In the genomic region with DNA sequence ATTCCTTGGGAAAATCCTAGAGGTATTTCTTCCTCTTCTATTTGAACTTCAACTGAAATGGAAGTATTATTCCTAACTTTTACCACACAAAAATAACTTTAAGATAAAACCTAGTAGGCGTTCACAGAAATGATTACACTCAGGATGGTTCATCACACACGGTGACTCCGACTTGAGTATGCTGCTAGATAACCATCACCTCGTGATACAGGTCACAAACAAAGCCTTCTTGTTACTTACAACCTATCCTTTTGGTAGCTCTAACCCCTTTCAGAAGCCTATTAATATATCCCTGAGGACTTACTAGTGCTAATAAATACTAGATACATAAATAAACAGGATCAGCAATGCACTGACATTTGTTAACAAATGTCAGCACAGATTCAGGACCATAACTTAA, we compare ENCODE assay signal across 1 cellular context.
TF ChIP-seq lines count a peak whose summit lies in the region.

No MANE protein-coding gene starts in this region.

TF ChIP-seq in A549, 52 proteins besides CTCF, POLR2A, EP300 and RAD21 (continued from another document):
- TF ChIP-seq, protein P1, sequence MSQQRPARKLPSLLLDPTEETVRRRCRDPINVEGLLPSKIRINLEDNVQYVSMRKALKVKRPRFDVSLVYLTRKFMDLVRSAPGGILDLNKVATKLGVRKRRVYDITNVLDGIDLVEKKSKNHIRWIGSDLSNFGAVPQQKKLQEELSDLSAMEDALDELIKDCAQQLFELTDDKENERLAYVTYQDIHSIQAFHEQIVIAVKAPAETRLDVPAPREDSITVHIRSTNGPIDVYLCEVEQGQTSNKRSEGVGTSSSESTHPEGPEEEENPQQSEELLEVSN (IDR thresholded peaks at IDR 0.05; ENCODE audit: borderline replicate concordance, low read depth), result no peak
- no peak for TF ChIP-seq CBX8 (IDR thresholded peaks at IDR 0.05)
- TF ChIP-seq CHD2 (IDR thresholded peaks at IDR 0.05; ENCODE audit: low read length, partially characterized antibody), result no peak
- TF ChIP-seq, protein P2, sequence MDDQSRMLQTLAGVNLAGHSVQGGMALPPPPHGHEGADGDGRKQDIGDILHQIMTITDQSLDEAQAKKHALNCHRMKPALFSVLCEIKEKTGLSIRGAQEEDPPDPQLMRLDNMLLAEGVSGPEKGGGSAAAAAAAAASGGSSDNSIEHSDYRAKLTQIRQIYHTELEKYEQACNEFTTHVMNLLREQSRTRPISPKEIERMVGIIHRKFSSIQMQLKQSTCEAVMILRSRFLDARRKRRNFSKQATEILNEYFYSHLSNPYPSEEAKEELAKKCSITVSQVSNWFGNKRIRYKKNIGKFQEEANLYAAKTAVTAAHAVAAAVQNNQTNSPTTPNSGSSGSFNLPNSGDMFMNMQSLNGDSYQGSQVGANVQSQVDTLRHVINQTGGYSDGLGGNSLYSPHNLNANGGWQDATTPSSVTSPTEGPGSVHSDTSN (IDR thresholded peaks at IDR 0.05), result no peak
- no peak for TF ChIP-seq HOXA7 (CRISPR knock-in tag; IDR thresholded peaks at IDR 0.05)
- TF ChIP-seq CBX2 (IDR thresholded peaks at IDR 0.05; ENCODE audit: borderline replicate concordance, low read depth), result no peak
- TF ChIP-seq POLR2AphosphoS2 (conservative IDR thresholded peaks at IDR 0.05; ENCODE audit: low read length), result no peak
- TF ChIP-seq, protein P3, sequence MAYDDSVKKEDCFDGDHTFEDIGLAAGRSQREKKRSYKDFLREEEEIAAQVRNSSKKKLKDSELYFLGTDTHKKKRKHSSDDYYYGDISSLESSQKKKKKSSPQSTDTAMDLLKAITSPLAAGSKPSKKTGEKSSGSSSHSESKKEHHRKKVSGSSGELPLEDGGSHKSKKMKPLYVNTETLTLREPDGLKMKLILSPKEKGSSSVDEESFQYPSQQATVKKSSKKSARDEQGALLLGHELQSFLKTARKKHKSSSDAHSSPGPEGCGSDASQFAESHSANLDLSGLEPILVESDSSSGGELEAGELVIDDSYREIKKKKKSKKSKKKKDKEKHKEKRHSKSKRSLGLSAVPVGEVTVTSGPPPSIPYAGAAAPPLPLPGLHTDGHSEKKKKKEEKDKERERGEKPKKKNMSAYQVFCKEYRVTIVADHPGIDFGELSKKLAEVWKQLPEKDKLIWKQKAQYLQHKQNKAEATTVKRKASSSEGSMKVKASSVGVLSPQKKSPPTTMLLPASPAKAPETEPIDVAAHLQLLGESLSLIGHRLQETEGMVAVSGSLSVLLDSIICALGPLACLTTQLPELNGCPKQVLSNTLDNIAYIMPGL (CRISPR knock-in tag; IDR thresholded peaks at IDR 0.05; ENCODE audit: borderline replicate concordance), result no peak
- no peak for TF ChIP-seq HOXB5 (CRISPR knock-in tag; IDR thresholded peaks at IDR 0.05)
- TF ChIP-seq PHF8 (IDR thresholded peaks at IDR 0.05; ENCODE audit: borderline replicate concordance, low read depth), result no peak
- no peak for TF ChIP-seq SREBF2 (IDR thresholded peaks at IDR 0.05)
- TF ChIP-seq HDAC2 (IDR thresholded peaks at IDR 0.05), result no peak
- TF ChIP-seq TFCP2L1 (CRISPR knock-in tag; IDR thresholded peaks at IDR 0.05), result no peak
TF ChIP-seq in A549: peak in this region for 0.
